In the genomic region with DNA sequence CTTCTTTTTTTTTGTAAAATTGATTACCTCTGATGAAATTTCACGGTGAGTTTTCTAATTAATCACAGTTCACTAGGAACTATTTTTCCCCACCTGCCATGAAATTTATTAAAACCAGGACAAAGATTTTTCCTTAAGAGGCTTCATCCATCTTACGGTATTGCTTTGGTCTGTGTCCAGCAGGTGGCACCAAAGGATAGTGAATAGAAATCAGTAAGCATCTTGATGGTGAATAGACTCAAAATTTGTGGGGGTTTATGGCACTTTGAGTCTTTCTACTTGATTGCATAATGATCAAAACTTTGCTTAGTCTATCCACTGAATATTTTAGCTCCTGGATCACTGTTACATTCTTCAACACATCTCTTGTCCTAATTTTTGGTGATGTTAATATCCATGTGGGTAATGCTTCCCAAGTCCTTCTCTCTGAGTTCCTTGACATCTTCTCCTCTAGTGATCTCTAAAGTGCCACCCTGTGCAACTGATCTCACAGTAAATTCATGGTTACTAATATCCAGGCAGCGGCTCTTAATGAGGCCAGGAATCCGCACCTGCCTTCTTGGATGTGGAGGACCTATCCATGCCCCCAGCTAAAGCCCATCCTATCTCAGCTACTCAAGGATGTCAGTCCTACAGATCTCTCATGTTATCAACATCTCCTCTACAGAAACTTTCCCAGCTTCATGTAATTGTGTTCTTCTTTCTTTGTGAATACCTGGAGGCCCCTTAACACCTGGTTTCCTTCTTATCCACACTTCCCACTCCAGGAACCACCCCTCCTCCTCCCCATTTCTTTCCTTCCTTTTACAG, we compare ENCODE assay signal across 9 cellular contexts. TPM values are rescaled to one million over a fixed set of nuclear protein-coding genes. Genes with fewer than 3 reads are reported as not detected.
DNase-seq lines count a peak whose midpoint lies in the region; ATAC-seq, FAIRE-seq and TF ChIP-seq lines count a peak whose summit lies in the region.
"Had no signal": no experiment of that assay in that cellular context is flagged by ENCODE, and none has a peak within 500 bp of the region (broad histone marks: within the 10 kb centered on the region; RNA-seq: fewer than 3 reads in every experiment).

No MANE protein-coding gene starts in this region.

- H3K27ac ChIP-seq in right cardiac atrium (ENCODE audit: low read length): no peak overlapping the region
- H3K27ac ChIP-seq in gastrocnemius medialis: no peak overlapping the region

- H3K4me3 Mint-ChIP-seq in T-cell: no peak overlapping the region

- no peaks in the 10 kb centered on the region for H3K36me3 Mint-ChIP-seq in T-cell

- in situ Hi-C loops in gastrocnemius medialis (cut with MboI; ENCODE audit: low sequenced_read_pairs in 4 of 4): loop anchor here (5.0 to 25.0 kb wide), 6 partner anchors 206 to 956 kb away; partner anchors contain the start of gene NHLRC1 (in 3 of the 4)

- H3K9me3 Mint-ChIP-seq in T-cell: peaks cover 0 to 10% (median 8%) of the 10 kb centered on the region in 3 donors

- POLR2A ChIA-PET in T-cell (lab: Charles Lee): no interaction called here

- peak; percentile 75 to 82 (median 82) for TF ChIP-seq CTCF in gastrocnemius medialis (IDR thresholded peaks at IDR 0.05 in 4 of 5, conservative IDR thresholded peaks at IDR 0.05 in 1 of 5)

- H3K4me1 Mint-ChIP-seq in T-cell: no peaks in the 10 kb centered on the region

- CTCF ChIA-PET in T-cell (lab: Charles Lee): interaction anchor here in 1 of 2 donors (1.2 to 1.5 kb wide), 2 partner anchors 9 to 647 kb away, joined by 3 read pairs; no protein-coding TSS in a partner anchor

- ATAC-seq in T-cell (replicated peaks in 1 of 4) (peak in 3 of 4 experiments; percentile 49 to 55 (median 55)), right cardiac atrium (peak; percentile 61 to 66), gastrocnemius medialis (peak; percentile 57 to 71), HG02884 (IDR thresholded peaks at IDR 0.05; ENCODE audit: unreplicated experiment) (no peak)

- 37% methylated on average over 4 of the region's 4 CpGs for WGBS in right cardiac atrium

- H3K9me3 ChIP-seq in right cardiac atrium (ENCODE audit: control insufficient read depth, low read length) (no peaks in the 10 kb centered on the region), gastrocnemius medialis (no peaks in the 10 kb centered on the region)

- H3K27me3 ChIP-seq in right cardiac atrium (ENCODE audit: control insufficient read depth, insufficient read depth): no peaks in the 10 kb centered on the region
- H3K27me3 ChIP-seq in gastrocnemius medialis: no peaks in the 10 kb centered on the region

- no peak overlapping the region for H3K4me3 ChIP-seq in right cardiac atrium (ENCODE audit: low read length)
- no peak overlapping the region for H3K4me3 ChIP-seq in gastrocnemius medialis

- H3K4me1 ChIP-seq in right cardiac atrium (ENCODE audit: control insufficient read depth, insufficient read depth, low read length) (no peaks in the 10 kb centered on the region), gastrocnemius medialis (no peaks in the 10 kb centered on the region)

- peaks cover 13 to 15% of the 10 kb centered on the region in 2 donors for H3K27me3 Mint-ChIP-seq in T-cell

- TF ChIP-seq POLR2A in gastrocnemius medialis (IDR thresholded peaks at IDR 0.05): no peak

- FAIRE-seq in GM18507 (lab: Jason Lieb, UNC): peak; percentile 83

- DNase-seq in A172 (ENCODE audit: low spot score) (peak; percentile 52), GM18507 (ENCODE audit: extremely low spot score, insufficient read length, low read depth) (peak; percentile 8), NCI-H1417 (lab: John Stamatoyannopoulos, UW) (peak; percentile 60 to 86 (median 73)), T-cell (peak in 30 of 34 experiments; percentile 1 to 62 (median 42)), amniotic epithelial cell (ENCODE audit: low read depth) (peak; percentile 73), right cardiac atrium (peak in 2 of 3 donors; percentile 50 to 84), gastrocnemius medialis (peak; percentile 27 to 49)

- H3K27ac Mint-ChIP-seq in T-cell: no peak overlapping the region

- intact Hi-C loops in right cardiac atrium (cut with DNase I): loop anchor here (5.0 to 10.0 kb wide), 2 partner anchors 426 to 648 kb away; no protein-coding TSS in a partner anchor
- intact Hi-C loops in gastrocnemius medialis (cut with DNase I; ENCODE audit: low total_unique reads): loop anchor here (1.0 to 5.0 kb wide), 5 partner anchors 11 to 966 kb away; partner anchors contain the start of gene NHLRC1

- H3K36me3 ChIP-seq in gastrocnemius medialis: no peaks in the 10 kb centered on the region

RNA-seq across cellular contexts. Expression of gene STMND1, which starts 54.5 kb away (rescaled TPM):
- 0.22 TPM in 1 of 2 replicates, not detected in the other for total RNA-seq in A172 (2014; rRNA removed; shearing (Covaris generic))
- total RNA-seq in T-cell (not detected), right cardiac atrium (not detected), gastrocnemius medialis (not detected)
- not detected for polyA plus RNA-seq in right cardiac atrium
- total RNA-seq: subcutaneous adipose tissue had no signal

Comparison
In these comparisons a context has a peak if more than half of its experiments do, and no peak if none do; other contexts are left out.
1. DNase-seq: peak in every context shown above with its lines; median percentile 73 in NCI-H1417; 73 in amniotic epithelial cell; 67 in right cardiac atrium; 52 in A172; 42 in T-cell; 38 in gastrocnemius medialis; 8 in GM18507.